10 cellular contexts compared by ENCODE assay signal in the genomic region with DNA sequence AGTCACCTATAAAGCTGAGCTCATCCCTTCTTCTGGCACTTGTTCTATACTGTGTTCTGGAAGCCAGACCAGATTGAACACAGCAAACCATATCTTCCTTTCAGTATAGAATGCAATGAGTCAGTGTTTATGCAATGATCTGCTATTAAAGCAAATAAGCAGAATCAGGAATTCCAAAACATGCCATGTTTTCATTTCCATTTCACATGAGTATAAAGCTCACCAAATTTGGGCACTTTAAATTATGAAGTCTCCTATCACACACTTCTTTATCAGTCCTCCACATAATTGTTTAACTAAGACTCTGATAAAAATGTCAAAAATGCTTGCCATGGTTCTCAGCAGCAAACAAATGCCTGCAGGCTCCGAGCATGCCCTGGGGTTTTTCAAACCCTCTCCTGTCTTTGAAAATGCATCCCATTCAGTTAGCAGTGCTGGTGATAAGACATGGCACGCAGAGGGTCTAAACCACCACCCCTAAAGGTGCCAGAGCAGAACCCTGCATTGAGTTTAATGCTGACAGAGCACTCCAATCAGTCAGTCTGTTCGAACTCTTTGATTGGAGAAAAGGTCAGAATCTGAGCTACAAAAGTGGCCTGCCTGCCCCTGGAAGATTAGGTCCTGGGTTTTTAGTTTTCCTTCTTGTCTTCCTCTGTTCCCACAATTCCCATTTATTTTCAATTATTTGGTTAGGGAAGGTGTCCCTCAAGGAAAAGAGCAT.
DNase-seq lines count a peak whose midpoint lies in the region; ATAC-seq, FAIRE-seq and TF ChIP-seq lines count a peak whose summit lies in the region.
"Had no signal": no experiment of that assay in that cellular context is flagged by ENCODE, and none has a peak within 500 bp of the region (broad histone marks: within the 10 kb centered on the region; RNA-seq: fewer than 3 reads in every experiment).

No MANE protein-coding gene starts in this region.

- no peak for TF ChIP-seq EP300 in GM12878 (IDR thresholded peaks at IDR 0.05; ENCODE audit: borderline replicate concordance in 1 of 2, control insufficient read depth in 1 of 2, low read depth in 2 of 2, low read length in 2 of 2)

- H3K36me3 ChIP-seq in GM12878 (ENCODE audit: control insufficient read depth in 2 of 2, insufficient read depth in 2 of 2, low read length in 1 of 2): peaks cover 0 to 10% of the 10 kb centered on the region in 2 experiments; a peak in 3 of 4 replicates

- RAD21 ChIA-PET in GM12878 (lab: Charles Lee; ENCODE audit: unreplicated experiment): interaction anchor here (0.5 to 14.4 kb wide), 20 partner anchors 8 to 291 kb away, joined by 3 to 215 read pairs (median 17); a partner anchor contains a TSS

- peaks cover 44% of the 10 kb centered on the region for H3K4me1 Mint-ChIP-seq in HFFc6 (ENCODE audit: low read depth)
- peaks cover 25% of the 10 kb centered on the region for H3K4me1 Mint-ChIP-seq in mesothelial cell of epicardium

- ATAC-seq in GM12878 (peak; percentile 3), GM21367 (IDR thresholded peaks at IDR 0.05; ENCODE audit: unreplicated experiment) (no peak), GM21528 (IDR thresholded peaks at IDR 0.05; ENCODE audit: low FRiP score, unreplicated experiment) (no peak)

- DNase-seq in COLO829 (ENCODE audit: low spot score): peak; percentile 34
- peak; percentile 23 for DNase-seq in HFFc6
- no peak for DNase-seq in GM12878 (ENCODE audit: low read depth, low spot score)
- no peak for DNase-seq in mesothelial cell of epicardium (ENCODE audit: low spot score in 2 of 2, unreplicated experiment in 2 of 2)
- no peak for DNase-seq in NCI-H1436 treated with DMSO at 0.1 percent for 48 hours (lab: John Stamatoyannopoulos, UW)
- DNase-seq in SHP77 treated with DMSO at 0.1 percent for 48 hours (lab: John Stamatoyannopoulos, UW): no peak

- peak overlapping the region; percentile 90 for H3K27ac ChIP-seq in GM12878 (ENCODE audit: control insufficient read depth, insufficient read depth)

- H3K36me3 Mint-ChIP-seq in HFFc6 (ENCODE audit: low read depth) (peaks cover 21% of the 10 kb centered on the region), mesothelial cell of epicardium (peaks cover 27% of the 10 kb centered on the region)

- FAIRE-seq in GM12878 (lab: Jason Lieb, UNC): no peak
- FAIRE-seq: islet of Langerhans, RCC 7860 had no signal

- H3K27me3 ChIP-seq in GM12878 (replicated peaks in 1 of 2; ENCODE audit: control insufficient read depth in 2 of 2, insufficient read depth in 2 of 2, low read length in 1 of 2): no peaks in the 10 kb centered on the region

- H3K4me2 ChIP-seq in GM12878 (ENCODE audit: control insufficient read depth, insufficient read depth): peak overlapping the region; percentile 83

- peaks cover 4% of the 10 kb centered on the region; the same call in 2 of the 3 replicates for H3K9me3 ChIP-seq in GM12878 (replicated peaks; ENCODE audit: control insufficient read depth, insufficient read depth, low read length)

- H3K9me3 Mint-ChIP-seq in HFFc6 (no peaks in the 10 kb centered on the region), mesothelial cell of epicardium (peaks cover 10% of the 10 kb centered on the region)

- H3K27me3 Mint-ChIP-seq in HFFc6 (ENCODE audit: insufficient read depth): no peaks in the 10 kb centered on the region; the same call in 1 of the 2 replicates
- no peaks in the 10 kb centered on the region for H3K27me3 Mint-ChIP-seq in mesothelial cell of epicardium (ENCODE audit: low read depth)

- SMC1A ChIA-PET in GM12878 (lab: Charles Lee; ENCODE audit: uncharacterized antibody, unreplicated experiment): interaction anchor here (0.8 to 19.6 kb wide), 22 partner anchors 8 to 290 kb away, joined by 3 to 388 read pairs (median 20); a partner anchor contains a TSS

- TF ChIP-seq CTCF in HFFc6 (IDR thresholded peaks at IDR 0.05) (no peak), GM12878 (IDR thresholded peaks at IDR 0.05 in 2 of 3, conservative IDR thresholded peaks at IDR 0.05 in 1 of 3; ENCODE audit: control insufficient read depth in 2 of 3, extremely low read depth in 1 of 3, insufficient read depth in 1 of 3, low read depth in 3 of 3, low read length in 3 of 3) (no peak), mesothelial cell of epicardium (IDR thresholded peaks at IDR 0.05; ENCODE audit: unreplicated experiment) (no peak)

- WGBS in GM12878 (ENCODE audit: insufficient coverage, insufficient replicate concordance, low lambda C conversion rate, missing lambda C conversion rate): 28% methylated on average over 3 of the region's 3 CpGs

- CTCF ChIA-PET in GM12878 (lab: Yijun Ruan, JAX): interaction anchor here (0.9 to 9.9 kb wide), 14 partner anchors 9 to 291 kb away, joined by 3 to 155 read pairs (median 12); no protein-coding TSS in a partner anchor

- peaks cover 82% of the 10 kb centered on the region for H3K4me1 ChIP-seq in GM12878 (ENCODE audit: control insufficient read depth, insufficient read depth, low read length)

- POLR2A ChIA-PET in GM12878 (lab: Charles Lee): interaction anchor here (0.9 to 13.5 kb wide), 12 partner anchors 9 to 240 kb away, joined by 3 to 256 read pairs (median 10); no protein-coding TSS in a partner anchor

- no peaks in the 10 kb centered on the region for H4K20me1 ChIP-seq in GM12878 (ENCODE audit: control insufficient read depth, insufficient read depth)

- peaks cover 65% of the 10 kb centered on the region for H3K79me2 ChIP-seq in GM12878 (ENCODE audit: control insufficient read depth, insufficient read depth, low read length)

- H3K4me3 Mint-ChIP-seq in HFFc6: no peak overlapping the region
- H3K4me3 Mint-ChIP-seq in mesothelial cell of epicardium: no peak overlapping the region

- no peak; the same call in 1 of the 2 replicates for TF ChIP-seq POLR2A in GM12878 (IDR thresholded peaks at IDR 0.05; ENCODE audit: low read depth, low read length)

- TF ChIP-seq RAD21 in GM12878 (IDR thresholded peaks at IDR 0.05; ENCODE audit: insufficient read depth, low read depth, low read length): no peak

- H3K9ac ChIP-seq in GM12878 (ENCODE audit: control insufficient read depth, insufficient read depth, low read length): peak overlapping the region; percentile 74

- H3K27ac Mint-ChIP-seq in HFFc6 (peak overlapping the region; percentile 43), mesothelial cell of epicardium (peak overlapping the region; percentile 22)

- H3K4me3 ChIP-seq in GM12878: peak overlapping the region; percentile 40; the same call in 1 of the 2 replicates

- in situ Hi-C loops in GM12878 (cut with MboI): loop anchor here (5.0 kb wide), 2 partner anchors 50 to 120 kb away; no protein-coding TSS in a partner anchor

- H2AFZ ChIP-seq in GM12878 (ENCODE audit: control insufficient read depth, low read depth, low read length): no peak overlapping the region

- intact Hi-C loops in GM12878 (cut with micrococcal nuclease; ENCODE audit: unreplicated experiment): loop anchor here (1.0 to 5.0 kb wide), 4 partner anchors 11 to 290 kb away; a partner anchor contains a TSS

- BruUV-seq in GM12878 (replicated peaks; lab: Mats Ljungman, UMichigan): TSS peak; percentile 54

TF ChIP-seq in GM12878, 131 proteins besides CTCF, POLR2A, EP300 and RAD21 (continues in another document):
- TF ChIP-seq MXI1 (IDR thresholded peaks at IDR 0.05; ENCODE audit: low read depth, low read length) (no peak), HDAC2 (IDR thresholded peaks at IDR 0.05) (no peak), RUNX3 (IDR thresholded peaks at IDR 0.05; ENCODE audit: low read length) (no peak), SREBF1 (IDR thresholded peaks at IDR 0.05; ENCODE audit: low read length) (no peak), BRCA1 (IDR thresholded peaks at IDR 0.05; ENCODE audit: low read depth, low read length) (no peak), GABPA (IDR thresholded peaks at IDR 0.05; ENCODE audit: low read depth) (0 out of 2 replicates have a peak, but pooled peaks have one; percentile 7), SMAD1 (IDR thresholded peaks at IDR 0.05; ENCODE audit: low read depth, partially characterized antibody) (no peak), PAX5 (IDR thresholded peaks at IDR 0.05; ENCODE audit: borderline replicate concordance, low read depth, low read length) (no peak), DPF2 (IDR thresholded peaks at IDR 0.05) (no peak), SIX5 (IDR thresholded peaks at IDR 0.05; ENCODE audit: low read depth, low read length, severe bottlenecking) (no peak), POLR2AphosphoS5 (IDR thresholded peaks at IDR 0.05; ENCODE audit: low read length) (peak; percentile 59; the same call in 1 of the 2 replicates), FOXK2 (IDR thresholded peaks at IDR 0.05) (no peak), POU2F2 (IDR thresholded peaks at IDR 0.05; ENCODE audit: borderline replicate concordance, low read depth, low read length) (no peak)
- TF ChIP-seq, protein P1, sequence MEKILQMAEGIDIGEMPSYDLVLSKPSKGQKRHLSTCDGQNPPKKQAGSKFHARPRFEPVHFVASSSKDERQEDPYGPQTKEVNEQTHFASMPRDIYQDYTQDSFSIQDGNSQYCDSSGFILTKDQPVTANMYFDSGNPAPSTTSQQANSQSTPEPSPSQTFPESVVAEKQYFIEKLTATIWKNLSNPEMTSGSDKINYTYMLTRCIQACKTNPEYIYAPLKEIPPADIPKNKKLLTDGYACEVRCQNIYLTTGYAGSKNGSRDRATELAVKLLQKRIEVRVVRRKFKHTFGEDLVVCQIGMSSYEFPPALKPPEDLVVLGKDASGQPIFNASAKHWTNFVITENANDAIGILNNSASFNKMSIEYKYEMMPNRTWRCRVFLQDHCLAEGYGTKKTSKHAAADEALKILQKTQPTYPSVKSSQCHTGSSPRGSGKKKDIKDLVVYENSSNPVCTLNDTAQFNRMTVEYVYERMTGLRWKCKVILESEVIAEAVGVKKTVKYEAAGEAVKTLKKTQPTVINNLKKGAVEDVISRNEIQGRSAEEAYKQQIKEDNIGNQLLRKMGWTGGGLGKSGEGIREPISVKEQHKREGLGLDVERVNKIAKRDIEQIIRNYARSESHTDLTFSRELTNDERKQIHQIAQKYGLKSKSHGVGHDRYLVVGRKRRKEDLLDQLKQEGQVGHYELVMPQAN (conservative IDR thresholded peaks at IDR 0.05): 0 out of 2 replicates have a peak, but pooled peaks have one; percentile 4

Comparison
In these comparisons a context has a peak if more than half of its experiments do, and no peak if none do; other contexts are left out.
1. DNase-seq: peak in COLO829 (single experiment) and HFFc6 (single experiment); none in GM12878 (single experiment), mesothelial cell of epicardium (0 of 2), NCI-H1436 treated with DMSO at 0.1 percent for 48 hours (single experiment) and SHP77 treated with DMSO at 0.1 percent for 48 hours (single experiment).